In the genomic region with DNA sequence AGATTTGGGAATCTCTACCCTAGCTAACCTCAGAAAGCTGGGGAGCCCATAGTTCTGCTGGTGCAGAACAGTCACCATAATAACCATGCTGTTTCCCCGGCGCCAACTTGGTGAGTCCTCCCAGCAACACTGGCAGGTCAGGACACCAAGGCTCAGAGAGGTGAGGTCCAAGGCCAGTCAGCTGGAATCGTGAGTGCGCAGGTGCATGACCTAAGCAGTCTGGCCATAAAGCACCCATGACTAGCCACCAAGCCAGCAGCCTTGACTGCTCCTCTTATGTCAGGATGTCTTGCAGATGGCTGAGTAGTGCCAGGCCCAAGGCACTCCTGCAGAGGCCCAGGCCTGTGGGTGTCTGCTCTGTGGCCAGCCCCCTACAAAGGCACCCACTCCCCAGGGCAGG, we compare ENCODE assay signal across 10 cellular contexts. TPM values are rescaled to one million over a fixed set of nuclear protein-coding genes. Genes with fewer than 3 reads are reported as not detected.
DNase-seq lines count a peak whose midpoint lies in the region; TF ChIP-seq lines count a peak whose summit lies in the region.
"Had no signal": no experiment of that assay in that cellular context is flagged by ENCODE, and none has a peak within 500 bp of the region (broad histone marks: within the 10 kb centered on the region; RNA-seq: fewer than 3 reads in every experiment).

No MANE protein-coding gene starts in this region.

- no peak for TF ChIP-seq POLR2A in esophagus muscularis mucosa (IDR thresholded peaks at IDR 0.05; ENCODE audit: low read depth)
- TF ChIP-seq POLR2A in prostate gland (IDR thresholded peaks at IDR 0.05), result no peak
- no peak for TF ChIP-seq POLR2A in lower leg skin (IDR thresholded peaks at IDR 0.05)

- no peak for TF ChIP-seq EP300 in esophagus muscularis mucosa (IDR thresholded peaks at IDR 0.05)

- H3K79me2 ChIP-seq in OCI-LY3 (ENCODE audit: low read length), result peaks cover 55% of the 10 kb centered on the region

- H3K9me3 ChIP-seq in OCI-LY3 (ENCODE audit: insufficient read depth, low read length) (no peaks in the 10 kb centered on the region), esophagus muscularis mucosa (no peaks in the 10 kb centered on the region), prostate gland (no peaks in the 10 kb centered on the region)

- 50% methylated on average over 2 of the region's 4 CpGs for WGBS in esophagus muscularis mucosa
- 32% methylated on average over 4 of the region's 4 CpGs for WGBS in prostate gland
- 33 to 47% methylated on average over 3 to 4 of the region's 4 CpGs for WGBS in lower leg skin, 2 donors

- H3K4me3 ChIP-seq in GM06990 (replicated peaks; ENCODE audit: low read depth, low read length) (peak overlapping the region; percentile 67), OCI-LY3 (ENCODE audit: low read length) (peak overlapping the region; percentile 94), esophagus muscularis mucosa (peak overlapping the region; percentile 89 to 99 (median 94)), prostate gland (no peak overlapping the region), lower leg skin (ENCODE audit: low read depth, poor library complexity, severe bottlenecking) (no peak overlapping the region)

- DNase-seq in GM06990 (ENCODE audit: extremely low read depth, insufficient read length) (no peak), esophagus muscularis mucosa (ENCODE audit: extremely low spot score) (no peak), prostate gland (ENCODE audit: low spot score) (no peak), lower leg skin (ENCODE audit: low spot score in 2 of 2) (no peak), cerebellum (ENCODE audit: low spot score) (no peak), nucleus accumbens (lab: John Stamatoyannopoulos, UW) (no peak), SKM-1 treated with dmso at 0.1 percent for 144 hours (lab: John Stamatoyannopoulos, UW; ENCODE audit: unreplicated experiment) (no peak)

- H3K27ac ChIP-seq in OCI-LY3 (ENCODE audit: low read length), result peak overlapping the region; percentile 79
- peak overlapping the region; percentile 94 to 100 (median 98) for H3K27ac ChIP-seq in esophagus muscularis mucosa (replicated peaks in 1 of 4)
- peak overlapping the region; percentile 98 for H3K27ac ChIP-seq in prostate gland

- H4K20me1 ChIP-seq in OCI-LY3 (ENCODE audit: insufficient read depth, low read length), result peaks cover 37% of the 10 kb centered on the region

- peak overlapping the region; percentile 90 for H3K4me2 ChIP-seq in OCI-LY3 (ENCODE audit: low read length)

- intact Hi-C loops in esophagus muscularis mucosa (cut with DNase I), result no loop called here
- intact Hi-C loops in prostate gland (cut with DNase I), result loop anchor here (5.0 kb wide), 1 partner anchor 117 kb away; a partner anchor contains a TSS
- intact Hi-C loops in lower leg skin (cut with DNase I; ENCODE audit: low total_unique reads), result loop anchor here (10.0 kb wide), 1 partner anchor 120 kb away; a partner anchor contains a TSS

- H3K36me3 ChIP-seq in GM06990 (ENCODE audit: control insufficient read depth, insufficient read depth, low read length) (peaks cover 20% of the 10 kb centered on the region), OCI-LY3 (replicated peaks; ENCODE audit: low read depth, low read length) (peaks cover 29% of the 10 kb centered on the region), esophagus muscularis mucosa (peaks cover 12 to 27% (median 26%) of the 10 kb centered on the region in 4 donors), prostate gland (peaks cover 0 to 17% of the 10 kb centered on the region in 2 donors)

- peak overlapping the region; percentile 97 for H3K9ac ChIP-seq in OCI-LY3 (ENCODE audit: low read length)

- H3K27me3 ChIP-seq in GM06990 (replicated peaks; ENCODE audit: control insufficient read depth, insufficient read depth, low read length) (no peaks in the 10 kb centered on the region), OCI-LY3 (ENCODE audit: low read depth, low read length) (no peaks in the 10 kb centered on the region), esophagus muscularis mucosa (no peaks in the 10 kb centered on the region), prostate gland (replicated peaks; ENCODE audit: insufficient read depth) (no peaks in the 10 kb centered on the region)

- TF ChIP-seq CTCF in GM06990 (IDR thresholded peaks at IDR 0.05; ENCODE audit: insufficient read depth, low read length, poor library complexity, severe bottlenecking) (no peak), OCI-LY3 (IDR thresholded peaks at IDR 0.05; ENCODE audit: low read depth, low read length) (no peak), esophagus muscularis mucosa (IDR thresholded peaks at IDR 0.05) (no peak), prostate gland (IDR thresholded peaks at IDR 0.05) (no peak), lower leg skin (IDR thresholded peaks at IDR 0.05) (no peak)

- H3K4me1 ChIP-seq in OCI-LY3 (ENCODE audit: low read length) (peaks cover 31% of the 10 kb centered on the region), esophagus muscularis mucosa (peaks cover 64 to 79% (median 74%) of the 10 kb centered on the region in 4 donors), prostate gland (replicated peaks) (peaks cover 14% of the 10 kb centered on the region)

- no peak overlapping the region for H2AFZ ChIP-seq in OCI-LY3 (ENCODE audit: low read depth, low read length)

RNA-seq across cellular contexts. Expression of a gene that starts 2.6 kb away (rescaled TPM):
- total RNA-seq in esophagus muscularis mucosa (10 to 100 TPM; 11.3 to 22.2 (median 18.7) TPM), prostate gland (10 to 100 TPM; 26.4 to 43.3 TPM), lower leg skin (10 to 100 TPM; 29.6 to 45.7 (median 33.7) TPM), cerebellum (16.3 TPM)

RNA-seq across cellular contexts. Expression of a gene that starts 14.5 kb away (rescaled TPM):
- under 1 TPM in 1 of 4 donors, not detected in 3; 0.92 TPM for total RNA-seq in esophagus muscularis mucosa
- total RNA-seq in prostate gland, result 1 to 10 TPM in 1 of 2 donors, not detected in 1; 1.1 TPM
- under 1 TPM in 3 of 4 donors, not detected in 1; 0.15 to 0.19 (median 0.15) TPM for total RNA-seq in lower leg skin
- 0.18 TPM for total RNA-seq in cerebellum
- total RNA-seq: fibroblast of villous mesenchyme, SK-MEL-5 had no signal

Comparison
In these comparisons a context has a peak if more than half of its experiments do, and no peak if none do; other contexts are left out.
1. H3K4me3 ChIP-seq: peak in GM06990 (single experiment), OCI-LY3 (single experiment) and esophagus muscularis mucosa (4 of 4); none in prostate gland (0 of 2) and lower leg skin (single experiment).
2. Peak in every context shown above with its lines, with median percentiles within 50 percentile points of each other: H3K27ac ChIP-seq.